Comparison of ENCODE assay signal across 21 cellular contexts in genomic region chr3:117681619-117682018, GRCh38.
DNase-seq lines count a peak whose midpoint lies in the region; ATAC-seq and TF ChIP-seq lines count a peak whose summit lies in the region.
"Had no signal": no experiment of that assay in that cellular context is flagged by ENCODE, and none has a peak within 500 bp of the region (broad histone marks: within the 10 kb centered on the region; RNA-seq: fewer than 3 reads in every experiment).

No MANE protein-coding gene starts in this region.

- H3K4me1 ChIP-seq in left ventricle myocardium inferior (no peaks in the 10 kb centered on the region), sigmoid colon (peaks cover 0 to 19% (median 7%) of the 10 kb centered on the region in 4 donors)
- H3K4me1 ChIP-seq in CD8-positive, alpha-beta memory T cell (ENCODE audit: insufficient read depth, low read length), result no peaks in the 10 kb centered on the region

- H3K4me3 Mint-ChIP-seq in CD8-positive, alpha-beta memory T cell, result no peak overlapping the region
- H3K4me3 Mint-ChIP-seq: activated CD8-positive, alpha-beta memory T cell treated with anti-CD3 and anti-CD28 coated beads, Interleukin-2, amount 10 ng/mL, durations not matched to agents 7 days and 5 days; CD8-positive, alpha-beta T cell; immature natural killer cell; T-helper 17 cell had no signal

- WGBS in sigmoid colon, 2 donors, result 69 to 90% methylated on average over 2 of the region's 2 CpGs

- H3K4me3 ChIP-seq in left ventricle myocardium inferior (no peak overlapping the region), astrocyte of the spinal cord (ENCODE audit: low read depth, low read length) (no peak overlapping the region), sigmoid colon (no peak overlapping the region)
- H3K4me3 ChIP-seq in CD8-positive, alpha-beta memory T cell (ENCODE audit: low read length), result no peak overlapping the region
- H3K4me3 ChIP-seq: mucosa of descending colon, transverse colon had no signal

- intact Hi-C loops in Right ventricle myocardium superior (cut with DNase I), result no loop called here
- intact Hi-C loops in left ventricle myocardium inferior (cut with micrococcal nuclease), result no loop called here
- intact Hi-C loops in sigmoid colon (cut with DNase I), result no loop called here

- peaks cover 0 to 5% (median 1%) of the 10 kb centered on the region in 5 donors for H3K9me3 Mint-ChIP-seq in CD8-positive, alpha-beta memory T cell

- no peaks in the 10 kb centered on the region for H3K36me3 ChIP-seq in left ventricle myocardium inferior
- no peaks in the 10 kb centered on the region for H3K36me3 ChIP-seq in sigmoid colon
- H3K36me3 ChIP-seq in CD8-positive, alpha-beta memory T cell (ENCODE audit: insufficient read depth, low read length), result no peaks in the 10 kb centered on the region
- H3K36me3 ChIP-seq: transverse colon had no signal

- no peak for TF ChIP-seq EP300 in sigmoid colon (IDR thresholded peaks at IDR 0.05)

- CTCF ChIA-PET in CD8-positive, alpha-beta memory T cell (lab: Charles Lee), result no interaction called here

- DNase-seq in Right ventricle myocardium superior, result no peak
- DNase-seq in left ventricle myocardium inferior, result no peak
- DNase-seq in astrocyte of the spinal cord (ENCODE audit: low read depth, low spot score), result peak; percentile 82
- DNase-seq in glomerular visceral epithelial cell (ENCODE audit: extremely low spot score), result peak; percentile 44
- no peak for DNase-seq in sigmoid colon
- no peak for DNase-seq in CD8-positive, alpha-beta memory T cell
- DNase-seq: activated CD4-positive, CD25-positive, alpha-beta regulatory T cell; activated CD8-positive, alpha-beta memory T cell treated with anti-CD3 and anti-CD28 coated beads, Interleukin-2, amount 10 ng/mL, durations not matched to agents 7 days and 5 days; CD8-positive, alpha-beta T cell; glutamatergic neuron; immature natural killer cell; KBM-7; mucosa of descending colon; NCI-H1105 treated with DMSO at 0.1 percent for 48 hours; NCI-H2171 treated with DMSO at 0.1 percent for 48 hours; nucleus accumbens; T-helper 17 cell; transverse colon had no signal

- in situ Hi-C loops in astrocyte of the spinal cord (cut with HindIII; ENCODE audit: low sequenced_read_pairs), result no loop called here

- H3K27me3 ChIP-seq in left ventricle myocardium inferior (ENCODE audit: low read depth), result no peaks in the 10 kb centered on the region
- no peaks in the 10 kb centered on the region for H3K27me3 ChIP-seq in sigmoid colon
- no peaks in the 10 kb centered on the region for H3K27me3 ChIP-seq in CD8-positive, alpha-beta memory T cell (ENCODE audit: insufficient read depth, low read length, poor library complexity, severe bottlenecking)
- H3K27me3 ChIP-seq: transverse colon had no signal

- peak; percentile 46 for ATAC-seq in Right ventricle myocardium superior (ENCODE audit: poor library complexity)
- ATAC-seq in GM21447 (IDR thresholded peaks at IDR 0.05; ENCODE audit: unreplicated experiment), result no peak
- no peak for ATAC-seq in HG03139 (IDR thresholded peaks at IDR 0.05; ENCODE audit: unreplicated experiment)
- ATAC-seq: activated CD8-positive, alpha-beta memory T cell treated with anti-CD3 and anti-CD28 coated beads, Interleukin-2, amount 10 ng/mL, durations not matched to agents 7 days and 5 days; CD8-positive, alpha-beta T cell; mucosa of descending colon; T-helper 17 cell had no signal

- TF ChIP-seq CTCF in left ventricle myocardium inferior (IDR thresholded peaks at IDR 0.05; ENCODE audit: borderline replicate concordance), result no peak
- TF ChIP-seq CTCF in astrocyte of the spinal cord (IDR thresholded peaks at IDR 0.05; ENCODE audit: low read depth, low read length), result no peak
- no peak for TF ChIP-seq CTCF in sigmoid colon (IDR thresholded peaks at IDR 0.05)

- H3K36me3 Mint-ChIP-seq in CD8-positive, alpha-beta memory T cell, result no peaks in the 10 kb centered on the region
- H3K36me3 Mint-ChIP-seq: activated CD8-positive, alpha-beta memory T cell treated with anti-CD3 and anti-CD28 coated beads, Interleukin-2, amount 10 ng/mL, durations not matched to agents 7 days and 5 days; CD8-positive, alpha-beta T cell; immature natural killer cell had no signal

- TF ChIP-seq POLR2A in sigmoid colon (IDR thresholded peaks at IDR 0.05), result no peak

- no peaks in the 10 kb centered on the region for H3K4me1 Mint-ChIP-seq in CD8-positive, alpha-beta memory T cell
- H3K4me1 Mint-ChIP-seq: activated CD8-positive, alpha-beta memory T cell treated with anti-CD3 and anti-CD28 coated beads, Interleukin-2, amount 10 ng/mL, durations not matched to agents 7 days and 5 days; immature natural killer cell; T-helper 17 cell had no signal

- no peak overlapping the region for H3K27ac Mint-ChIP-seq in CD8-positive, alpha-beta memory T cell
- H3K27ac Mint-ChIP-seq: activated CD8-positive, alpha-beta memory T cell treated with anti-CD3 and anti-CD28 coated beads, Interleukin-2, amount 10 ng/mL, durations not matched to agents 7 days and 5 days; CD8-positive, alpha-beta T cell; immature natural killer cell; T-helper 17 cell had no signal

- H3K27me3 Mint-ChIP-seq in CD8-positive, alpha-beta memory T cell, result peaks cover 0 to 1% of the 10 kb centered on the region in 2 donors
- H3K27me3 Mint-ChIP-seq: activated CD8-positive, alpha-beta memory T cell treated with anti-CD3 and anti-CD28 coated beads, Interleukin-2, amount 10 ng/mL, durations not matched to agents 7 days and 5 days; T-helper 17 cell had no signal

- POLR2A ChIA-PET in CD8-positive, alpha-beta memory T cell (lab: Charles Lee), result no interaction called here

- no peak overlapping the region for H3K27ac ChIP-seq in left ventricle myocardium inferior (replicated peaks)
- no peak overlapping the region for H3K27ac ChIP-seq in sigmoid colon
- no peak overlapping the region for H3K27ac ChIP-seq in CD8-positive, alpha-beta memory T cell (ENCODE audit: low read depth, low read length)
- H3K27ac ChIP-seq: HL-60, transverse colon had no signal

- H3K9me3 ChIP-seq in left ventricle myocardium inferior (replicated peaks), result no peaks in the 10 kb centered on the region
- H3K9me3 ChIP-seq in sigmoid colon, result no peaks in the 10 kb centered on the region
- H3K9me3 ChIP-seq in CD8-positive, alpha-beta memory T cell (ENCODE audit: low read length), result no peaks in the 10 kb centered on the region
- H3K9me3 ChIP-seq: mucosa of descending colon, transverse colon had no signal

Comparison
In these comparisons a context has a peak if more than half of its experiments do, and no peak if none do; other contexts are left out.
1. DNase-seq: peak in astrocyte of the spinal cord (single experiment) and glomerular visceral epithelial cell (single experiment); none in Right ventricle myocardium superior (single experiment), left ventricle myocardium inferior (single experiment), sigmoid colon (single experiment) and CD8-positive, alpha-beta memory T cell (0 of 5).